In the genomic region with DNA sequence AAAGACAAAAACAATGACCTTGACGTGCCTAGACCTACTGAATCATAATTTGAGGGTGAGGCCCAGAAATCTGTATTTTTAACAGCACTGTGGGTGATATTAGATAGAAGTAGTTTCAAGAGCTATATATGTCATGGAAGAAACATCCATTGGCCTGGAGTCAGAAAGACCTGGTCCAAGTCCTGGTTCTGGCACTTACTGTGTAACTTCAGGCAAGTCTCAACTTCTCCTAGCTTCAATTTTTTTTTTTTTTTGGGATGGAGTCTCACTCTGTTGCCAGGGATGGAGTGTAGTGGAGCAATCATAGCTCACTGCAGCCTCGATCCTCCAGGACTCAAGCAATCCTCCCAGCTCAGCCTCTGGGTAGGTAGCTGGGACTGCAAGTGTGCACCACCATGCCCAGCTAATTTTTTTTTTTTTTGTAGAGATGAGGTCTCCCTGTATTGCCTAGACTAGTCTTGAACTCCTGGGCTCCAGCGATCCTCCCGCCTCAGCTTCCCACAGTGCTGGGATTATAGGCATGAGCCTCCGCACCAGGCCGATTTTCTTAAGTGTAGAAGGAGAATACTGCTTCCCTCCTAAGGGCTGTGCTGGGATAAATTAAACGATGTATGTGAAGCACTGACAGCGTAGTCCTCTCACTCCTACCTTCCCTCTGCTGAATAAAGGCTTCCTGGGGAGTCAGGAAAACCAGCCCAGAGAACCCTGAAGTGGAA, we compare ENCODE assay signal across 33 cellular contexts. TPM values are rescaled to one million over a fixed set of nuclear protein-coding genes. Genes with fewer than 3 reads are reported as not detected.
"Had no signal": no experiment of that assay in that cellular context is flagged by ENCODE, and none has a peak within 500 bp of the region (broad histone marks: within the 10 kb centered on the region; RNA-seq: fewer than 3 reads in every experiment).

No MANE protein-coding gene starts in this region.

- H3K4me3 Mint-ChIP-seq: activated CD4-positive, alpha-beta memory T cell treated with anti-CD3 and anti-CD28 coated beads for 36 hours; activated naive CD4-positive, alpha-beta T cell treated with anti-CD3 and anti-CD28 coated beads, Interleukin-2, amount 10 ng/mL, durations not matched to agents 7 days and 5 days; activated naive CD8-positive, alpha-beta T cell treated with anti-CD3 and anti-CD28 coated beads, Interleukin-2, amount 10 ng/mL, durations not matched to agents 7 days and 5 days; activated T-helper 1 cell treated with anti-CD3 and anti-CD28 coated beads, Interleukin-12 subunit alpha, Interleukin-12 subunit beta, Interleukin-2, Interleukin-4 antibody, amounts not matched to agents 30 ng/mL and 10 ng/mL and 1 ng/mL, durations not matched to agents 14 hours and 24 hours and 36 hours; naive thymus-derived CD4-positive, alpha-beta T cell; T-helper 2 cell treated with Interferon-gamma antibody and Interleukin-4, amounts not matched to agents 5 μg/mL and 100 μg/mL, for 36 hours had no signal

- ATAC-seq: left cardiac atrium; left ventricle myocardium superior; naive thymus-derived CD4-positive, alpha-beta T cell; pancreas; right cardiac atrium had no signal

- H3K36me3 ChIP-seq: brain microvascular endothelial cell, pancreas, vagina had no signal

- H3K4me1 ChIP-seq: testis had no signal

- H3K27ac Mint-ChIP-seq: activated CD4-positive, alpha-beta memory T cell treated with anti-CD3 and anti-CD28 coated beads for 36 hours; activated naive CD4-positive, alpha-beta T cell treated with anti-CD3 and anti-CD28 coated beads, Interleukin-2, amount 10 ng/mL, durations not matched to agents 7 days and 5 days; activated naive CD8-positive, alpha-beta T cell treated with anti-CD3 and anti-CD28 coated beads, Interleukin-2, amount 10 ng/mL, durations not matched to agents 7 days and 5 days; activated T-helper 1 cell treated with anti-CD3 and anti-CD28 coated beads, Interleukin-12 subunit alpha, Interleukin-12 subunit beta, Interleukin-2, Interleukin-4 antibody, amounts not matched to agents 30 ng/mL and 10 ng/mL and 1 ng/mL, durations not matched to agents 14 hours and 24 hours and 36 hours; T-helper 2 cell treated with Interferon-gamma antibody and Interleukin-4, amounts not matched to agents 5 μg/mL and 100 μg/mL, for 36 hours had no signal

- H3K27me3 ChIP-seq: brain microvascular endothelial cell, esophagus squamous epithelium, pancreas, spleen, testis, vagina had no signal

- H3K4me3 ChIP-seq: esophagus squamous epithelium, pancreas, spleen, testis, vagina had no signal

- H3K9me3 ChIP-seq: esophagus squamous epithelium, pancreas, spleen, testis, vagina had no signal

- H3K27me3 Mint-ChIP-seq: activated CD4-positive, alpha-beta memory T cell treated with anti-CD3 and anti-CD28 coated beads for 36 hours; activated naive CD4-positive, alpha-beta T cell treated with anti-CD3 and anti-CD28 coated beads, Interleukin-2, amount 10 ng/mL, durations not matched to agents 7 days and 5 days; activated naive CD8-positive, alpha-beta T cell treated with anti-CD3 and anti-CD28 coated beads, Interleukin-2, amount 10 ng/mL, durations not matched to agents 7 days and 5 days; naive thymus-derived CD4-positive, alpha-beta T cell had no signal

- H3K36me3 Mint-ChIP-seq: activated naive CD8-positive, alpha-beta T cell treated with anti-CD3 and anti-CD28 coated beads, Interleukin-2, amount 10 ng/mL, durations not matched to agents 7 days and 5 days had no signal

- FAIRE-seq: astrocyte, frontal cortex, pancreas had no signal

- DNase-seq: activated CD4-positive, alpha-beta memory T cell treated with anti-CD3 and anti-CD28 coated beads for 36 hours; activated CD4-positive, alpha-beta T cell treated with anti-CD3 and anti-CD28 coated beads for 4 hours; activated CD8-positive, alpha-beta memory T cell treated with anti-CD3 and anti-CD28 coated beads, Interleukin-2, amount 50 U/mL, for 4 hours; activated gamma-delta T cell; activated naive CD4-positive, alpha-beta T cell treated with anti-CD3 and anti-CD28 coated beads, Interleukin-2, amount 10 ng/mL, durations not matched to agents 7 days and 5 days; activated naive CD8-positive, alpha-beta T cell treated with anti-CD3 and anti-CD28 coated beads, Interleukin-2, amount 10 ng/mL, durations not matched to agents 7 days and 5 days; activated T-cell treated with anti-CD3 and anti-CD28 coated beads, Interleukin-2, amount 50 U/mL, for 1 hour; amniotic stem cell; brain microvascular endothelial cell; cortex of kidney; esophagus squamous epithelium; islet precursor cell; left cardiac atrium; left ventricle myocardium superior; midbrain; naive thymus-derived CD4-positive, alpha-beta T cell; nucleus accumbens; right cardiac atrium; spleen; stimulated activated CD4-positive, alpha-beta T cell treated with anti-CD3 and anti-CD28 coated beads, Interleukin-2, amount 100 ng/mL, for 48 hours; stimulated activated naive CD4-positive, alpha-beta T cell treated with Interleukin-2 at 50 U/mL for 16 hours; T-helper 1 cell; testis had no signal

- H3K9me3 Mint-ChIP-seq: activated CD4-positive, alpha-beta memory T cell treated with anti-CD3 and anti-CD28 coated beads for 36 hours; activated naive CD4-positive, alpha-beta T cell treated with anti-CD3 and anti-CD28 coated beads, Interleukin-2, amount 10 ng/mL, durations not matched to agents 7 days and 5 days; activated naive CD8-positive, alpha-beta T cell treated with anti-CD3 and anti-CD28 coated beads, Interleukin-2, amount 10 ng/mL, durations not matched to agents 7 days and 5 days; activated T-helper 1 cell treated with anti-CD3 and anti-CD28 coated beads, Interleukin-12 subunit alpha, Interleukin-12 subunit beta, Interleukin-2, Interleukin-4 antibody, amounts not matched to agents 30 ng/mL and 10 ng/mL and 1 ng/mL, durations not matched to agents 14 hours and 24 hours and 36 hours; naive thymus-derived CD4-positive, alpha-beta T cell; T-helper 2 cell treated with Interferon-gamma antibody and Interleukin-4, amounts not matched to agents 5 μg/mL and 100 μg/mL, for 36 hours had no signal

- H3K27ac ChIP-seq: brain microvascular endothelial cell, pancreas, spleen, testis, vagina had no signal

RNA-seq across cellular contexts. Expression of gene GPX2, which starts 14.3 kb away (rescaled TPM):
- total RNA-seq: activated CD4-positive, alpha-beta memory T cell treated with anti-CD3 and anti-CD28 coated beads for 36 hours; activated CD8-positive, alpha-beta memory T cell treated with anti-CD3 and anti-CD28 coated beads for 36 hours; activated naive CD8-positive, alpha-beta T cell treated with anti-CD3 and anti-CD28 coated beads, Interleukin-2, amount 10 ng/mL, durations not matched to agents 7 days and 5 days; activated T-helper 1 cell treated with anti-CD3 and anti-CD28 coated beads, Interleukin-12 subunit alpha, Interleukin-12 subunit beta, Interleukin-2, Interleukin-4 antibody, amounts not matched to agents 30 ng/mL and 10 ng/mL and 1 ng/mL, durations not matched to agents 14 hours and 24 hours and 36 hours; astrocyte; chondrocyte; frontal cortex; left cardiac atrium; left ventricle myocardium superior; lung microvascular endothelial cell; naive thymus-derived CD4-positive, alpha-beta T cell; right cardiac atrium; spleen had no signal
- polyA plus RNA-seq: naive thymus-derived CD4-positive, alpha-beta T cell; neural cell had no signal
